ENCODE assay signal across 11 cellular contexts in the genomic region with DNA sequence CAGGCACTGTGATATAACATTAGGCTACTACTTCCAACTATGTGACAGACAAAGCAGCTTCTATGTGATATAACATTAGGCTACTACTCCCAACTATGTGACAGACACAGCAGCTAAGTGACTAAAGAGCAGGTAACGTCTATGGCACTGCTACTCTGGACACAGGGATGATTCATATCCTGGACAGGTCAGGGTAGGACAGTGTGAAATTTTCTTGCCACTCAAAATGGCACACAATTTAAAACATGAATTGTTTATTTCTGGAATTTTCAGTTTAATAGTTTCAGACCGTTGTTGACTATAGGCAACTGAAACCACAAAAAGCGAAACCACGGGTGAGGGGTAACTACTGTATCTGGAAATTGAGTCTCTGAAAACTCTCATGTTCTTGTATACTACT. TPM values are rescaled to one million over a fixed set of nuclear protein-coding genes. Genes with fewer than 3 reads are reported as not detected.
DNase-seq lines count a peak whose midpoint lies in the region; ATAC-seq, FAIRE-seq and TF ChIP-seq lines count a peak whose summit lies in the region.
"Had no signal": no experiment of that assay in that cellular context is flagged by ENCODE, and none has a peak within 500 bp of the region (broad histone marks: within the 10 kb centered on the region; RNA-seq: fewer than 3 reads in every experiment).

No MANE protein-coding gene starts in this region.

- H3K4me2 ChIP-seq in Loucy (ENCODE audit: low read depth, low read length, poor library complexity, severe bottlenecking) (peak overlapping the region; percentile 84), astrocyte (ENCODE audit: low read length) (peak overlapping the region; percentile 34)

- H3K4me3 ChIP-seq in Loucy (ENCODE audit: low read length, poor library complexity, severe bottlenecking) = peak overlapping the region; percentile 99
- H3K4me3 ChIP-seq in astrocyte (ENCODE audit: insufficient read depth, low read depth, low read length) = no peak overlapping the region

- no peak overlapping the region for H2AFZ ChIP-seq in Loucy (ENCODE audit: low read length)
- H2AFZ ChIP-seq in astrocyte (ENCODE audit: low read depth, low read length) = no peak overlapping the region

- peaks cover 50% of the 10 kb centered on the region for H3K4me1 ChIP-seq in Loucy (ENCODE audit: insufficient read depth, low read length, poor library complexity, severe bottlenecking)
- peaks cover 7% of the 10 kb centered on the region for H3K4me1 ChIP-seq in astrocyte (ENCODE audit: insufficient read depth, low read length)

- no peak overlapping the region for H3K27ac ChIP-seq in astrocyte (ENCODE audit: low read depth, low read length)

- H3K27me3 ChIP-seq in Loucy (ENCODE audit: insufficient read depth, low read length, poor library complexity, severe bottlenecking) (no peaks in the 10 kb centered on the region), astrocyte (ENCODE audit: insufficient read depth, low read length) (no peaks in the 10 kb centered on the region)

- H4K20me1 ChIP-seq in Loucy (ENCODE audit: insufficient read depth, low read length, poor library complexity, severe bottlenecking) (peaks cover 76% of the 10 kb centered on the region), astrocyte (ENCODE audit: insufficient read depth, low read length) (no peaks in the 10 kb centered on the region)

- no peak for FAIRE-seq in astrocyte (lab: Jason Lieb, UNC)

- H3K36me3 Mint-ChIP-seq in activated CD4-positive, alpha-beta memory T cell treated with anti-CD3 and anti-CD28 coated beads, Interleukin-2, amount 10 ng/mL, durations not matched to agents 7 days and 5 days (ENCODE audit: low read depth) = peaks cover 49% of the 10 kb centered on the region
- peaks cover 58% of the 10 kb centered on the region for H3K36me3 Mint-ChIP-seq in activated CD4-positive, alpha-beta memory T cell treated with anti-CD3 and anti-CD28 coated beads for 36 hours
- H3K36me3 Mint-ChIP-seq in astrocyte (ENCODE audit: low read depth, unreplicated experiment) (no peaks in the 10 kb centered on the region), osteocyte (ENCODE audit: unreplicated experiment) (no peaks in the 10 kb centered on the region)

- CTCF ChIA-PET in activated CD4-positive, alpha-beta memory T cell treated with anti-CD3 and anti-CD28 coated beads, Interleukin-2, amount 10 ng/mL, durations not matched to agents 7 days and 5 days (lab: Charles Lee) = interaction anchor here (1.0 to 2.1 kb wide), 5 partner anchors 30 to 416 kb away, joined by 3 to 9 read pairs (median 7); a partner anchor contains a TSS
- CTCF ChIA-PET in activated CD4-positive, alpha-beta memory T cell treated with anti-CD3 and anti-CD28 coated beads for 36 hours (lab: Charles Lee) = interaction anchor here (1.2 to 2.9 kb wide), 3 partner anchors 30 to 415 kb away, joined by 3 to 11 read pairs (median 8); no protein-coding TSS in a partner anchor

- intact Hi-C loops in activated CD4-positive, alpha-beta memory T cell treated with anti-CD3 and anti-CD28 coated beads for 36 hours (cut with micrococcal nuclease) = no loop called here

- DNase-seq in activated CD4-positive, alpha-beta memory T cell treated with anti-CD3 and anti-CD28 coated beads, Interleukin-2, amount 10 ng/mL, durations not matched to agents 7 days and 5 days = no peak
- no peak for DNase-seq in activated CD4-positive, alpha-beta memory T cell treated with anti-CD3 and anti-CD28 coated beads for 36 hours
- no peak for DNase-seq in astrocyte (ENCODE audit: low read depth)
- no peak for DNase-seq in osteocyte (ENCODE audit: extremely low spot score, unreplicated experiment)
- DNase-seq in foreskin melanocyte = no peak
- no peak for DNase-seq in Kasumi-1 (lab: John Stamatoyannopoulos, UW)
- DNase-seq: NCI-H2107; Right ventricle myocardium superior; stimulated activated CD4-positive, alpha-beta T cell treated with anti-CD3 and anti-CD28 coated beads, Interleukin-2, amount 100 ng/mL, for 24 hours had no signal

- H3K79me2 ChIP-seq in Loucy (ENCODE audit: insufficient read depth, low read length) (peaks cover 99% of the 10 kb centered on the region), astrocyte (ENCODE audit: insufficient read depth, low read length) (peaks cover 88% of the 10 kb centered on the region)

- H3K36me3 ChIP-seq in Loucy (ENCODE audit: insufficient read depth, low read length) (peaks cover 20% of the 10 kb centered on the region; the same call in 1 of the 2 replicates), astrocyte (ENCODE audit: insufficient read depth, low read length) (peaks cover under 1% of the 10 kb centered on the region)

- H3K4me1 Mint-ChIP-seq in activated CD4-positive, alpha-beta memory T cell treated with anti-CD3 and anti-CD28 coated beads, Interleukin-2, amount 10 ng/mL, durations not matched to agents 7 days and 5 days = peaks cover 52% of the 10 kb centered on the region
- H3K4me1 Mint-ChIP-seq in activated CD4-positive, alpha-beta memory T cell treated with anti-CD3 and anti-CD28 coated beads for 36 hours (ENCODE audit: low read depth) = peaks cover 33% of the 10 kb centered on the region
- peaks cover 14% of the 10 kb centered on the region for H3K4me1 Mint-ChIP-seq in astrocyte (ENCODE audit: low read depth, unreplicated experiment)
- H3K4me1 Mint-ChIP-seq in osteocyte (ENCODE audit: unreplicated experiment) = peaks cover 45% of the 10 kb centered on the region

- no peaks in the 10 kb centered on the region for H3K9me2 ChIP-seq in Loucy (replicated peaks; ENCODE audit: low read depth, low read length)

- peak overlapping the region; percentile 58 for H3K4me3 Mint-ChIP-seq in activated CD4-positive, alpha-beta memory T cell treated with anti-CD3 and anti-CD28 coated beads, Interleukin-2, amount 10 ng/mL, durations not matched to agents 7 days and 5 days
- H3K4me3 Mint-ChIP-seq in activated CD4-positive, alpha-beta memory T cell treated with anti-CD3 and anti-CD28 coated beads for 36 hours = no peak overlapping the region
- H3K4me3 Mint-ChIP-seq in astrocyte (ENCODE audit: unreplicated experiment) = no peak overlapping the region
- peak overlapping the region; percentile 44 for H3K4me3 Mint-ChIP-seq in osteocyte (ENCODE audit: unreplicated experiment)

- H3K9me3 ChIP-seq in Loucy (ENCODE audit: insufficient read depth, low read depth, low read length) (no peaks in the 10 kb centered on the region), astrocyte (ENCODE audit: insufficient read depth, low read depth, low read length) (no peaks in the 10 kb centered on the region)

- H3K27me3 Mint-ChIP-seq in activated CD4-positive, alpha-beta memory T cell treated with anti-CD3 and anti-CD28 coated beads, Interleukin-2, amount 10 ng/mL, durations not matched to agents 7 days and 5 days = no peaks in the 10 kb centered on the region
- H3K27me3 Mint-ChIP-seq in activated CD4-positive, alpha-beta memory T cell treated with anti-CD3 and anti-CD28 coated beads for 36 hours = no peaks in the 10 kb centered on the region
- H3K27me3 Mint-ChIP-seq in astrocyte (ENCODE audit: low read depth, unreplicated experiment) = no peaks in the 10 kb centered on the region
- H3K27me3 Mint-ChIP-seq in osteocyte (ENCODE audit: unreplicated experiment) = no peaks in the 10 kb centered on the region

- peak overlapping the region; percentile 60 for H3K27ac Mint-ChIP-seq in activated CD4-positive, alpha-beta memory T cell treated with anti-CD3 and anti-CD28 coated beads, Interleukin-2, amount 10 ng/mL, durations not matched to agents 7 days and 5 days
- no peak overlapping the region for H3K27ac Mint-ChIP-seq in activated CD4-positive, alpha-beta memory T cell treated with anti-CD3 and anti-CD28 coated beads for 36 hours
- no peak overlapping the region for H3K27ac Mint-ChIP-seq in astrocyte (ENCODE audit: unreplicated experiment)
- H3K27ac Mint-ChIP-seq in osteocyte (ENCODE audit: unreplicated experiment) = peak overlapping the region; percentile 42

- ATAC-seq in GM21528 (IDR thresholded peaks at IDR 0.05; ENCODE audit: low FRiP score, unreplicated experiment) = no peak

- POLR2A ChIA-PET in activated CD4-positive, alpha-beta memory T cell treated with anti-CD3 and anti-CD28 coated beads, Interleukin-2, amount 10 ng/mL, durations not matched to agents 7 days and 5 days (lab: Charles Lee) = interaction anchor here (0.9 to 1.5 kb wide), 4 partner anchors 12 to 246 kb away, joined by 3 to 5 read pairs (median 3); no protein-coding TSS in a partner anchor
- POLR2A ChIA-PET in activated CD4-positive, alpha-beta memory T cell treated with anti-CD3 and anti-CD28 coated beads for 36 hours (lab: Charles Lee) = no interaction called here

- H3F3A ChIP-seq in Loucy (ENCODE audit: low read depth) = no peaks in the 10 kb centered on the region

- no peaks in the 10 kb centered on the region for H3K9me3 Mint-ChIP-seq in activated CD4-positive, alpha-beta memory T cell treated with anti-CD3 and anti-CD28 coated beads, Interleukin-2, amount 10 ng/mL, durations not matched to agents 7 days and 5 days
- no peaks in the 10 kb centered on the region for H3K9me3 Mint-ChIP-seq in activated CD4-positive, alpha-beta memory T cell treated with anti-CD3 and anti-CD28 coated beads for 36 hours
- H3K9me3 Mint-ChIP-seq in astrocyte (ENCODE audit: unreplicated experiment) = no peaks in the 10 kb centered on the region
- no peaks in the 10 kb centered on the region for H3K9me3 Mint-ChIP-seq in osteocyte (ENCODE audit: unreplicated experiment)

- TF ChIP-seq CTCF in Loucy (conservative IDR thresholded peaks at IDR 0.05; ENCODE audit: low read length) (no peak), astrocyte (IDR thresholded peaks at IDR 0.05; ENCODE audit: insufficient read depth, low read depth, low read length) (no peak), osteocyte (IDR thresholded peaks at IDR 0.05) (no peak)

- H3K9ac ChIP-seq in Loucy (ENCODE audit: low read depth, low read length, poor library complexity, severe bottlenecking) = peak overlapping the region; percentile 41
- H3K9ac ChIP-seq in astrocyte (ENCODE audit: low read length) = no peak overlapping the region

RNA-seq across cellular contexts. Expression of a gene that starts 5.1 kb away (rescaled TPM):
- total RNA-seq in activated CD4-positive, alpha-beta memory T cell treated with anti-CD3 and anti-CD28 coated beads, Interleukin-2, amount 10 ng/mL, durations not matched to agents 7 days and 5 days = 10 to 100 TPM; 59.6 to 60.7 TPM
- total RNA-seq in activated CD4-positive, alpha-beta memory T cell treated with anti-CD3 and anti-CD28 coated beads for 36 hours = 10 to 100 TPM; 82.2 to 88.2 TPM
- 2.6 and 6.3 TPM in 2 replicates for total RNA-seq in astrocyte
- total RNA-seq in osteocyte = 5.7 and 6.7 TPM in 2 replicates

RNA-seq across cellular contexts. Expression of a gene that starts 5.3 kb away (rescaled TPM):
- total RNA-seq in activated CD4-positive, alpha-beta memory T cell treated with anti-CD3 and anti-CD28 coated beads, Interleukin-2, amount 10 ng/mL, durations not matched to agents 7 days and 5 days = 10 to 100 TPM; 28.4 to 28.8 TPM
- total RNA-seq in activated CD4-positive, alpha-beta memory T cell treated with anti-CD3 and anti-CD28 coated beads for 36 hours = 10 to 100 TPM; 19.3 to 19.6 TPM
- 14.7 and 14.9 TPM in 2 replicates for total RNA-seq in astrocyte
- total RNA-seq in osteocyte = 17.5 and 18.4 TPM in 2 replicates

Comparison
In these comparisons a context has a peak if more than half of its experiments do, and no peak if none do; other contexts are left out.
1. H3K27ac Mint-ChIP-seq: peak in activated CD4-positive, alpha-beta memory T cell treated with anti-CD3 and anti-CD28 coated beads, Interleukin-2, amount 10 ng/mL, durations not matched to agents 7 days and 5 days (single experiment) and osteocyte (single experiment); none in activated CD4-positive, alpha-beta memory T cell treated with anti-CD3 and anti-CD28 coated beads for 36 hours (single experiment) and astrocyte (single experiment).
2. H3K4me3 Mint-ChIP-seq: peak in activated CD4-positive, alpha-beta memory T cell treated with anti-CD3 and anti-CD28 coated beads, Interleukin-2, amount 10 ng/mL, durations not matched to agents 7 days and 5 days (single experiment) and osteocyte (single experiment); none in activated CD4-positive, alpha-beta memory T cell treated with anti-CD3 and anti-CD28 coated beads for 36 hours (single experiment) and astrocyte (single experiment).